ENCODE assay signal across 16 cellular contexts in the genomic region with DNA sequence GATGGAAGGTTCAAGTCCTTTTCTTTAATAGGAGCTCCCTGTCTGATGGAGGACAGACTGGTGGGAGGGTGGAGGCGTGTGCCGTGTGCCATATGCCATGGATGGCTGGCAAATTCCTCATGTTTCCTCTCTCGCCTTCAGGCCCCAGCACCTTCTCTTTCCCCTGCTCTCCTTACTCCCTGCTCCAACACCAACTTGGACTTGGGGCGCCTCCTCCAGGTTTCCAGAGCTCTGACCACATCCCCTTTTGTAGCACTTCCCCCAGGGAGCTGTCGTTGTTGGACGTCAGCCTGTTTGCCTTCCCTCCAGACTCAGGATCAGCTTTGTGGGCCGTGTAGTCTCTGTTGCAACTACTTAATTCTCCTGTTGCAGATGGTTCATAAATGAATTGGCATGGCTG. TPM values are rescaled to one million over a fixed set of nuclear protein-coding genes. Genes with fewer than 3 reads are reported as not detected.
DNase-seq lines count a peak whose midpoint lies in the region; ATAC-seq and TF ChIP-seq lines count a peak whose summit lies in the region.
"Had no signal": no experiment of that assay in that cellular context is flagged by ENCODE, and none has a peak within 500 bp of the region (broad histone marks: within the 10 kb centered on the region; RNA-seq: fewer than 3 reads in every experiment).

No MANE protein-coding gene starts in this region.

- no peaks in the 10 kb centered on the region for H4K20me1 ChIP-seq in mammary epithelial cell (ENCODE audit: insufficient read depth, low read length)

- H3K4me1 ChIP-seq in mammary epithelial cell (ENCODE audit: insufficient read depth, low read length), result no peaks in the 10 kb centered on the region
- H3K4me1 ChIP-seq in upper lobe of left lung, result no peaks in the 10 kb centered on the region
- H3K4me1 ChIP-seq: body of pancreas had no signal

- POLR2A ChIA-PET in MCF 10A (lab: Yijun Ruan, JAX), result interaction anchor here (1.4 kb wide), 1 partner anchor 9 kb away, joined by 5 read pairs; no protein-coding TSS in a partner anchor

- H3K9me3 ChIP-seq in mammary epithelial cell (replicated peaks; ENCODE audit: insufficient read depth, low read length), result peaks cover 5% of the 10 kb centered on the region
- H3K9me3 ChIP-seq in upper lobe of left lung, result no peaks in the 10 kb centered on the region
- H3K9me3 ChIP-seq: body of pancreas, neutrophil had no signal

- in situ Hi-C loops in mammary epithelial cell (cut with MboI; ENCODE audit: low sequenced_read_pairs in 2 of 2), result no loop called here

- ATAC-seq in upper lobe of left lung (ENCODE audit: low FRiP score in 2 of 2) (peak; percentile 35 to 72), omental fat pad (ENCODE audit: low FRiP score) (no peak)
- ATAC-seq: body of pancreas, left lobe of liver had no signal

- no peak for TF ChIP-seq EP300 in upper lobe of left lung (IDR thresholded peaks at IDR 0.05)

- intact Hi-C loops in MCF 10A (cut with micrococcal nuclease), result no loop called here
- intact Hi-C loops in mammary epithelial cell (cut with micrococcal nuclease), result loop anchor here (1.0 kb wide), 1 partner anchor 31 kb away; the partner anchor contains the start of gene TMC7

- H3K4me3 Mint-ChIP-seq in MCF 10A (ENCODE audit: unreplicated experiment), result no peak overlapping the region
- H3K4me3 Mint-ChIP-seq: activated CD4-positive, alpha-beta memory T cell treated with anti-CD3 and anti-CD28 coated beads, Interleukin-2, amount 10 ng/mL, durations not matched to agents 7 days and 5 days had no signal

- H3K27ac ChIP-seq in mammary epithelial cell (ENCODE audit: insufficient read depth, low read depth, low read length), result no peak overlapping the region
- H3K27ac ChIP-seq in upper lobe of left lung, result no peak overlapping the region
- H3K27ac ChIP-seq: body of pancreas, neutrophil had no signal

- H3K4me2 ChIP-seq in mammary epithelial cell (ENCODE audit: insufficient read depth, low read depth, low read length), result no peak overlapping the region

- TF ChIP-seq CTCF in MCF 10A (IDR thresholded peaks at IDR 0.05; ENCODE audit: unreplicated experiment) (no peak), mammary epithelial cell (conservative IDR thresholded peaks at IDR 0.05 in 1 of 2, IDR thresholded peaks at IDR 0.05 in 1 of 2; ENCODE audit: extremely low read depth in 1 of 2, insufficient read depth in 1 of 2, low read depth in 1 of 2, low read length in 2 of 2) (peak in 1 of 2 donors; percentile 31), fibroblast of pulmonary artery (IDR thresholded peaks at IDR 0.05; ENCODE audit: low read length, missing control alignments) (no peak), upper lobe of left lung (IDR thresholded peaks at IDR 0.05) (peak in 3 of 6 experiments; percentile 7 to 20 (median 14)), omental fat pad (IDR thresholded peaks at IDR 0.05) (no peak)

- no peaks in the 10 kb centered on the region for H3K9me3 Mint-ChIP-seq in MCF 10A (ENCODE audit: unreplicated experiment)
- H3K9me3 Mint-ChIP-seq: activated CD4-positive, alpha-beta memory T cell treated with anti-CD3 and anti-CD28 coated beads, Interleukin-2, amount 10 ng/mL, durations not matched to agents 7 days and 5 days had no signal

- CTCF ChIA-PET in MCF 10A (lab: Yijun Ruan, JAX), result interaction anchor here (0.6 to 0.9 kb wide), 2 partner anchors 11 to 171 kb away, joined by 3 read pairs; no protein-coding TSS in a partner anchor
- CTCF ChIA-PET in mammary epithelial cell (lab: Charles Lee; ENCODE audit: low non-redundant PET), result no interaction called here

- H3K9ac ChIP-seq in mammary epithelial cell (ENCODE audit: insufficient read depth, low read length), result no peak overlapping the region

- dilution Hi-C loops in mammary epithelial cell (cut with HindIII; ENCODE audit: low sequenced_read_pairs), result no loop called here

- H3K36me3 ChIP-seq in mammary epithelial cell (ENCODE audit: insufficient read depth, low read length) (peaks cover 33% of the 10 kb centered on the region), upper lobe of left lung (peaks cover 0 to 6% (median 2%) of the 10 kb centered on the region in 4 donors)
- H3K36me3 ChIP-seq: neutrophil had no signal

- peaks cover 4% of the 10 kb centered on the region for H3K4me1 Mint-ChIP-seq in MCF 10A (ENCODE audit: insufficient read depth, unreplicated experiment)
- H3K4me1 Mint-ChIP-seq: activated CD4-positive, alpha-beta memory T cell treated with anti-CD3 and anti-CD28 coated beads, Interleukin-2, amount 10 ng/mL, durations not matched to agents 7 days and 5 days had no signal

- H3K27me3 ChIP-seq in mammary epithelial cell (ENCODE audit: insufficient read depth, low read length) (no peaks in the 10 kb centered on the region), upper lobe of left lung (no peaks in the 10 kb centered on the region)
- H3K27me3 ChIP-seq: body of pancreas, neutrophil had no signal

- H3K79me2 ChIP-seq in mammary epithelial cell (ENCODE audit: insufficient read depth, low read length), result no peaks in the 10 kb centered on the region

- 93% methylated on average over 7 of the region's 7 CpGs for WGBS in mammary epithelial cell (ENCODE audit: low coverage, missing lambda C conversion rate)
- WGBS in upper lobe of left lung, 2 donors, result 44 to 53% methylated on average over 7 of the region's 7 CpGs

- H3K27ac Mint-ChIP-seq in MCF 10A (ENCODE audit: low read depth, unreplicated experiment), result no peak overlapping the region
- H3K27ac Mint-ChIP-seq: activated CD4-positive, alpha-beta memory T cell treated with anti-CD3 and anti-CD28 coated beads, Interleukin-2, amount 10 ng/mL, durations not matched to agents 7 days and 5 days had no signal

- H2AFZ ChIP-seq in mammary epithelial cell (ENCODE audit: low read depth, low read length), result no peak overlapping the region

- H3K27me3 Mint-ChIP-seq in MCF 10A (ENCODE audit: insufficient read depth, unreplicated experiment), result no peaks in the 10 kb centered on the region
- H3K27me3 Mint-ChIP-seq: activated CD4-positive, alpha-beta memory T cell treated with anti-CD3 and anti-CD28 coated beads, Interleukin-2, amount 10 ng/mL, durations not matched to agents 7 days and 5 days had no signal

- H3K36me3 Mint-ChIP-seq in MCF 10A (ENCODE audit: insufficient read depth, unreplicated experiment), result peaks cover 16% of the 10 kb centered on the region

- H3K4me3 ChIP-seq in mammary epithelial cell (replicated peaks in 1 of 3; ENCODE audit: insufficient read depth in 1 of 3, low read depth in 2 of 3, low read length in 3 of 3) (no peak overlapping the region), fibroblast of pulmonary artery (replicated peaks; ENCODE audit: low read depth, low read length) (no peak overlapping the region), upper lobe of left lung (no peak overlapping the region)
- H3K4me3 ChIP-seq: body of pancreas had no signal

- BruUV-seq in MCF 10A (replicated peaks; lab: Mats Ljungman, UMichigan) (no TSS peak), mammary epithelial cell (replicated peaks; lab: Mats Ljungman, UMichigan) (no TSS peak)

- peak; percentile 29 for DNase-seq in MCF 10A (ENCODE audit: unreplicated experiment)
- DNase-seq in mammary epithelial cell, result no peak
- DNase-seq in SKM-1 treated with dmso at 0.1 percent for 144 hours (lab: John Stamatoyannopoulos, UW; ENCODE audit: unreplicated experiment), result peak; percentile 91
- peak; percentile 25 for DNase-seq in fibroblast of pulmonary artery (ENCODE audit: low read depth)
- DNase-seq in upper lobe of left lung, result peak in 1 of 2 donors; percentile 60
- no peak for DNase-seq in NCI-H2227 (lab: John Stamatoyannopoulos, UW; ENCODE audit: unreplicated experiment)
- no peak for DNase-seq in omental fat pad (ENCODE audit: low spot score)
- no peak for DNase-seq in NCI-H1417 treated with DMSO at 0.1 percent for 48 hours (lab: John Stamatoyannopoulos, UW)
- DNase-seq: activated CD4-positive, alpha-beta memory T cell treated with anti-CD3 and anti-CD28 coated beads, Interleukin-2, amount 10 ng/mL, durations not matched to agents 7 days and 5 days; activated gamma-delta T cell; Calu3; NCI-H2171 treated with DMSO at 0.1 percent for 48 hours; T-helper 9 cell had no signal

- TF ChIP-seq POLR2A in upper lobe of left lung (IDR thresholded peaks at IDR 0.05), result no peak

RNA-seq across cellular contexts. Expression of gene TMC7, which starts 30.7 kb away (rescaled TPM):
- total RNA-seq in MCF 10A (2022), result 4.1 and 6.0 TPM in 2 replicates
- total RNA-seq in mammary epithelial cell, result 10 to 100 TPM; 13.7 to 17.5 TPM
- 9.3 TPM for polyA plus RNA-seq in mammary epithelial cell
- polyA minus RNA-seq in mammary epithelial cell, result 21.4 TPM
- total RNA-seq in upper lobe of left lung, result 10 to 100 TPM in 1 of 6 donors, 1 to 10 TPM in 5; 4.5 to 11.5 (median 5.9) TPM
- total RNA-seq in omental fat pad, result 1 to 10 TPM in 2 of 4 donors, under 1 TPM in 2; 0.36 to 4.3 (median 1.3) TPM
- total RNA-seq: activated CD4-positive, alpha-beta memory T cell treated with anti-CD3 and anti-CD28 coated beads, Interleukin-2, amount 10 ng/mL, durations not matched to agents 7 days and 5 days had no signal

RNA-seq across cellular contexts. Expression of gene COQ7, which starts 53.0 kb away (rescaled TPM):
- total RNA-seq in MCF 10A (2022) (19.0 and 21.4 TPM in 2 replicates), mammary epithelial cell (10 to 100 TPM in 1 of 2 donors, 1 to 10 TPM in 1; 6.7 to 15.7 TPM), upper lobe of left lung (10 to 100 TPM; 14.6 to 41.9 (median 20.0) TPM), omental fat pad (10 to 100 TPM; 11.0 to 17.4 (median 11.9) TPM)
- polyA plus RNA-seq in mammary epithelial cell, result 8.5 TPM
- polyA minus RNA-seq in mammary epithelial cell, result 16.2 TPM

Comparison
In these comparisons a context has a peak if more than half of its experiments do, and no peak if none do; other contexts are left out.
1. DNase-seq: peak in MCF 10A (single experiment), SKM-1 treated with dmso at 0.1 percent for 144 hours (single experiment) and fibroblast of pulmonary artery (single experiment); none in mammary epithelial cell (single experiment), NCI-H2227 (single experiment), omental fat pad (single experiment) and NCI-H1417 treated with DMSO at 0.1 percent for 48 hours (single experiment).